ENCODE assay signal across 23 cellular contexts in the genomic region with DNA sequence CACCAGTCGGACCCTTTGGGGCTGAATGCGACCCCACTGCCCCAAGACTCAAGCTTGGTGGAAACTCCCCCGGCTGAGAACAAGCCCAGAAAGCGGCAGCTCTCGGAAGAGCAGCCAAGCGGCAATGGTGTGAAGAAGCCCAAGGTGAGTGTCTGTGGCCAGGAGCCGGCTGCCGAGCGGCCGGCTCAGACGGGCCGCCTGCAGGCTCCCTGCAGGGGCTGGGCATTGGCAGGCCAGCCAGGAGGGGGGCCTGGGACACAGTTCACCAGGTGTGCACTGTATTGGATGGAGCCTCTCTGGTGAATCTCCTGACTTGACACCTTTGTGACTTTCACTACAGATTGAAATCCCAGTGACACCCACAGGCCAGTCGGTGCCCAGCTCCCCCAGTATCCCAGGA. TPM values are rescaled to one million over a fixed set of nuclear protein-coding genes. Genes with fewer than 3 reads are reported as not detected.
A peak's percentile ranks its signal among the peaks of the same experiment; 100 is the strongest.
DNase-seq lines count a peak whose midpoint lies in the region; ATAC-seq, FAIRE-seq and TF ChIP-seq lines count a peak whose summit lies in the region.
"Had no signal": no experiment of that assay in that cellular context is flagged by ENCODE, and none has a peak within 500 bp of the region (broad histone marks: within the 10 kb centered on the region; RNA-seq: fewer than 3 reads in every experiment).

No MANE protein-coding gene starts in this region.

- POLR2A ChIA-PET in IMR-90 (lab: Charles Lee; ENCODE audit: unreplicated experiment) (interaction anchor here (1.0 kb wide), 1 partner anchor 106 kb away, joined by 3 read pairs; no protein-coding TSS in a partner anchor), K562 (lab: Yijun Ruan, JAX) (interaction anchor here (0.8 to 2.6 kb wide), 4 partner anchors 11 to 30 kb away, joined by 3 to 6 read pairs (median 4); no protein-coding TSS in a partner anchor)

- H3K18ac ChIP-seq in IMR-90 (ENCODE audit: low read depth, low read length) = no peak overlapping the region

- DNase-seq in left ventricle myocardium superior = peak; percentile 14
- no peak for DNase-seq in left cardiac atrium
- DNase-seq in IMR-90 = no peak
- DNase-seq in K562 (ENCODE audit: extremely low read depth in 1 of 4, low spot score in 3 of 4) = no peak
- no peak for DNase-seq in HCEC 1CT
- no peak for DNase-seq in activated naive CD4-positive, alpha-beta T cell treated with anti-CD3 and anti-CD28 coated beads for 36 hours
- DNase-seq: ACHN; AML-193; BE2C; CD4-positive, alpha-beta T cell; CD8-positive, alpha-beta memory T cell; DMS53; DMS79 treated with DMSO at 0.1 percent for 48 hours; GF-D8 had no signal

- intact Hi-C loops in left ventricle myocardium superior (cut with micrococcal nuclease) (no loop called here), left cardiac atrium (cut with DNase I) (no loop called here), IMR-90 (cut with micrococcal nuclease) (no loop called here), K562 (cut with micrococcal nuclease) (no loop called here)
- intact Hi-C loops in activated naive CD4-positive, alpha-beta T cell treated with anti-CD3 and anti-CD28 coated beads for 36 hours (cut with micrococcal nuclease) = no loop called here

- peaks cover 61% of the 10 kb centered on the region for H3K36me3 ChIP-seq in IMR-90 (ENCODE audit: control insufficient read depth, insufficient read depth, low read length)
- peaks cover 75% of the 10 kb centered on the region for H3K36me3 ChIP-seq in K562 (ENCODE audit: control insufficient read depth, insufficient read depth, low read length)

- H2AFZ ChIP-seq in IMR-90 (replicated peaks; ENCODE audit: low read length, poor library complexity) (no peak overlapping the region), K562 (ENCODE audit: low read depth, low read length) (no peak overlapping the region)
- H2AFZ ChIP-seq: GM23338 had no signal

- H3K4me2 ChIP-seq in IMR-90 (ENCODE audit: low read depth, low read length) (no peak overlapping the region), K562 (ENCODE audit: insufficient read depth, low read length) (no peak overlapping the region)
- H3K4me2 ChIP-seq: BLaER1 treated with 17β-estradiol and CSF1 and Interleukin-3, amounts not matched to agents 10 nM and 100 nM; GM23338 had no signal

- H3K79me2 ChIP-seq in K562 (ENCODE audit: control insufficient read depth, insufficient read depth, low read length) = peaks cover 15% of the 10 kb centered on the region

- TF ChIP-seq EP300 in K562 (IDR thresholded peaks at IDR 0.05; ENCODE audit: low read length) = no peak

- no peak overlapping the region for H3K14ac ChIP-seq in IMR-90 (replicated peaks; ENCODE audit: low read depth, low read length)

- H3K4ac ChIP-seq in IMR-90 (ENCODE audit: low read depth, low read length) = no peak overlapping the region

- no peak overlapping the region for H2AK5ac ChIP-seq in IMR-90 (ENCODE audit: low read depth, low read length)

- no peak overlapping the region for H3K23ac ChIP-seq in IMR-90 (ENCODE audit: low read depth, low read length)

- in situ Hi-C loops in IMR-90 (cut with MboI; ENCODE audit: low sequenced_read_pairs) = no loop called here
- in situ Hi-C loops in K562 (cut with MboI) = no loop called here

- no peak overlapping the region for H4K5ac ChIP-seq in IMR-90 (ENCODE audit: low read depth, low read length)

- no peak overlapping the region for H4K91ac ChIP-seq in IMR-90 (ENCODE audit: insufficient read depth, low read depth, low read length)

- H3K36me3 Mint-ChIP-seq in activated naive CD4-positive, alpha-beta T cell treated with anti-CD3 and anti-CD28 coated beads for 36 hours (ENCODE audit: low read depth) = peaks cover 31% of the 10 kb centered on the region

- H3K9me3 ChIP-seq in IMR-90 (ENCODE audit: control insufficient read depth, insufficient read depth, low read length) (no peaks in the 10 kb centered on the region), K562 (replicated peaks; ENCODE audit: control insufficient read depth, insufficient read depth, low read depth, low read length) (no peaks in the 10 kb centered on the region)
- H3K9me3 ChIP-seq: BE2C; BLaER1 treated with 17β-estradiol and CSF1 and Interleukin-3, amounts not matched to agents 10 nM and 100 nM; HAP-1 had no signal

- TF ChIP-seq RAD21 in IMR-90 (IDR thresholded peaks at IDR 0.05; ENCODE audit: low read length) (no peak), K562 (CRISPR knock-in tag; conservative IDR thresholded peaks at IDR 0.05 in 1 of 2, IDR thresholded peaks at IDR 0.05 in 1 of 2) (no peak)

- H3K56ac ChIP-seq in IMR-90 (ENCODE audit: extremely low read depth, insufficient read depth, low read length) = no peak overlapping the region

- no peak overlapping the region for H2BK5ac ChIP-seq in IMR-90 (ENCODE audit: low read depth, low read length, poor library complexity, severe bottlenecking)

- no peak overlapping the region for H2BK15ac ChIP-seq in IMR-90 (ENCODE audit: low read depth, low read length)

- CTCF ChIA-PET in IMR-90 (lab: Yijun Ruan, JAX) = no interaction called here
- CTCF ChIA-PET in K562 (lab: Yijun Ruan, JAX; ENCODE audit: low intra/inter-chr PET ratio) = no interaction called here
- CTCF ChIA-PET in activated naive CD4-positive, alpha-beta T cell treated with anti-CD3 and anti-CD28 coated beads for 36 hours (lab: Charles Lee) = no interaction called here

- no peak overlapping the region for H3K4me3 Mint-ChIP-seq in activated naive CD4-positive, alpha-beta T cell treated with anti-CD3 and anti-CD28 coated beads for 36 hours
- H3K4me3 Mint-ChIP-seq: CD14-positive monocyte, GM23338 had no signal

- H4K20me1 ChIP-seq in IMR-90 (ENCODE audit: insufficient read depth, low read length) (peaks cover 3% of the 10 kb centered on the region; the same call in 1 of the 2 replicates), K562 (replicated peaks; ENCODE audit: control insufficient read depth, insufficient read depth, low read length) (peaks cover 36% of the 10 kb centered on the region)

- no peaks in the 10 kb centered on the region for H3K9me3 Mint-ChIP-seq in activated naive CD4-positive, alpha-beta T cell treated with anti-CD3 and anti-CD28 coated beads for 36 hours
- H3K9me3 Mint-ChIP-seq: CD14-positive monocyte; CD4-positive, alpha-beta T cell; CD8-positive, alpha-beta memory T cell; GM23338 had no signal

- no peak overlapping the region for H3K4me3 ChIP-seq in IMR-90 (ENCODE audit: insufficient read depth, low read depth, low read length)
- H3K4me3 ChIP-seq in K562 = no peak overlapping the region
- H3K4me3 ChIP-seq: BLaER1 treated with 17β-estradiol and CSF1 and Interleukin-3, amounts not matched to agents 10 nM and 100 nM; GM23338; HAP-1 had no signal

- ATAC-seq in left ventricle myocardium superior = no peak
- no peak for ATAC-seq in left cardiac atrium
- ATAC-seq in IMR-90 (ENCODE audit: low read depth) = no peak
- ATAC-seq in K562 = no peak
- ATAC-seq in HG03439 (IDR thresholded peaks at IDR 0.05; ENCODE audit: unreplicated experiment) = no peak
- ATAC-seq: GM23338 had no signal

- H3K27ac ChIP-seq in IMR-90 (ENCODE audit: insufficient read depth, low read length) (no peak overlapping the region), K562 (ENCODE audit: extremely low read depth, low read depth, low read length) (no peak overlapping the region)
- H3K27ac ChIP-seq: 22Rv1; BLaER1 treated with 17β-estradiol and CSF1 and Interleukin-3, amounts not matched to agents 10 nM and 100 nM had no signal

- TF ChIP-seq CTCF in IMR-90 (conservative IDR thresholded peaks at IDR 0.05; ENCODE audit: low read depth, low read length) (no peak), K562 (IDR thresholded peaks at IDR 0.05 in 2 of 3, conservative IDR thresholded peaks at IDR 0.05 in 1 of 3; ENCODE audit: insufficient read depth in 2 of 3, low read depth in 1 of 3, low read length in 3 of 3) (no peak)

- H3K27ac Mint-ChIP-seq in activated naive CD4-positive, alpha-beta T cell treated with anti-CD3 and anti-CD28 coated beads for 36 hours = no peak overlapping the region
- H3K27ac Mint-ChIP-seq: CD4-positive, alpha-beta T cell; GM23338 had no signal

- H2BK120ac ChIP-seq in IMR-90 (ENCODE audit: low read depth, low read length) = no peak overlapping the region

- peak overlapping the region; percentile 33 for H2AK9ac ChIP-seq in IMR-90 (replicated peaks; ENCODE audit: low read depth, low read length, poor library complexity)

- no peak overlapping the region for H4K8ac ChIP-seq in IMR-90 (ENCODE audit: low read depth in 2 of 2, low read length in 2 of 2)

- H3K9ac ChIP-seq in IMR-90 (ENCODE audit: low read depth, low read length) = no peak overlapping the region
- H3K9ac ChIP-seq in K562 (ENCODE audit: insufficient read depth in 1 of 2, low read depth in 2 of 2, low read length in 2 of 2) = no peak overlapping the region; a peak in 1 of 4 replicates
- H3K9ac ChIP-seq: BLaER1 treated with 17β-estradiol and CSF1 and Interleukin-3, amounts not matched to agents 10 nM and 100 nM had no signal

- WGBS in IMR-90 (ENCODE audit: extremely low coverage in 2 of 2, insufficient read length in 1 of 2), 2 experiments = 100% methylated on average over 2 of the region's 13 CpGs; no CpG with 5 or more reads in 1 of the 2 experiments
- 95% methylated on average over 12 of the region's 13 CpGs for WGBS in K562 (ENCODE audit: insufficient coverage, low coverage, missing lambda C conversion rate)

- no peaks in the 10 kb centered on the region for H3K27me3 Mint-ChIP-seq in activated naive CD4-positive, alpha-beta T cell treated with anti-CD3 and anti-CD28 coated beads for 36 hours (ENCODE audit: low read depth)
- H3K27me3 Mint-ChIP-seq: CD4-positive, alpha-beta T cell; CD8-positive, alpha-beta memory T cell had no signal

- FAIRE-seq in K562 (lab: Jason Lieb, UNC) = no peak
- FAIRE-seq: A204.1, GM12891, GM18507 had no signal

- TF ChIP-seq POLR2A in IMR-90 (IDR thresholded peaks at IDR 0.05; ENCODE audit: low read depth, low read length) = no peak
- TF ChIP-seq POLR2A in K562 (conservative IDR thresholded peaks at IDR 0.05) = no peak

- peaks cover 31% of the 10 kb centered on the region for H3K4me1 Mint-ChIP-seq in activated naive CD4-positive, alpha-beta T cell treated with anti-CD3 and anti-CD28 coated beads for 36 hours (ENCODE audit: low read depth)

- H3K9me1 ChIP-seq in IMR-90 (ENCODE audit: insufficient read depth, low read length) = 0 out of 2 replicates have a peak, but pooled peaks cover 3% of the 10 kb centered on the region
- peaks cover 4% of the 10 kb centered on the region for H3K9me1 ChIP-seq in K562 (ENCODE audit: control insufficient read depth, insufficient read depth, low read length)

- dilution Hi-C loops in IMR-90 (cut with HindIII; ENCODE audit: low sequenced_read_pairs, unreplicated experiment) = no loop called here

- H3K4me1 ChIP-seq in IMR-90 (ENCODE audit: control insufficient read depth, insufficient read depth, low read length) = peaks cover 3% of the 10 kb centered on the region; the same call in 1 of the 2 replicates
- H3K4me1 ChIP-seq in K562 (replicated peaks in 1 of 2; ENCODE audit: control insufficient read depth in 2 of 2, insufficient read depth in 2 of 2, low read length in 2 of 2) = peaks cover 25 to 29% of the 10 kb centered on the region in 2 experiments
- H3K4me1 ChIP-seq: BE2C had no signal

- peaks cover 19 to 37% of the 10 kb centered on the region in 2 experiments for H3K79me1 ChIP-seq in IMR-90 (ENCODE audit: low read depth in 1 of 2, low read length in 2 of 2)

- BruUV-seq in IMR-90 (replicated peaks; lab: Mats Ljungman, UMichigan) (no TSS peak), K562 (replicated peaks; lab: Mats Ljungman, UMichigan) (no TSS peak)

- no peak overlapping the region for H2BK20ac ChIP-seq in IMR-90 (ENCODE audit: low read depth, low read length)

- H3K27me3 ChIP-seq in IMR-90 (ENCODE audit: control insufficient read depth, insufficient read depth, low read length) (no peaks in the 10 kb centered on the region), K562 (ENCODE audit: control insufficient read depth in 2 of 2, insufficient read depth in 2 of 2, low read length in 2 of 2) (no peaks in the 10 kb centered on the region)
- H3K27me3 ChIP-seq: BE2C; BLaER1 treated with 17β-estradiol and CSF1 and Interleukin-3, amounts not matched to agents 10 nM and 100 nM had no signal

RNA-seq across cellular contexts. Expression of a gene that starts 6.0 kb away (rescaled TPM):
- 26.2 TPM for total RNA-seq in left ventricle myocardium superior
- total RNA-seq in left cardiac atrium = 10 to 100 TPM; 23.1 to 27.6 TPM
- 5.4 and 6.1 TPM in 2 replicates for total RNA-seq in IMR-90 (2012; rRNA removed)
- 17.8 and 18.3 TPM in 2 replicates for polyA plus RNA-seq in IMR-90 (2012; rRNA removed)
- 16.0 and 23.4 TPM in 2 replicates for polyA plus RNA-seq in IMR-90 (2012; cell fraction: cytosol; rRNA removed)
- polyA plus RNA-seq in IMR-90 (2012; cell fraction: nucleus; rRNA removed; ENCODE audit: low replicate concordance) = 23.7 and 43.7 TPM in 2 replicates
- 23.1 and 62.7 TPM in 2 replicates for total RNA-seq in K562 (2011; cell fraction: chromatin; rRNA removed; ENCODE audit: low replicate concordance)
- 46.3 and 47.2 TPM in 2 replicates for total RNA-seq in K562 (2011; cell fraction: nucleolus; rRNA removed)
- 25.7 and 30.1 TPM in 2 replicates for total RNA-seq in K562 (2011; cell fraction: nucleoplasm; rRNA removed)
- 9.8 and 12.3 TPM in 2 replicates for total RNA-seq in K562 (2014; rRNA removed)
- 7.7 and 9.6 TPM in 2 replicates for total RNA-seq in K562 (2014; rRNA removed; fragmentation: Illumina TruSeq; extraction: Trizol)
- total RNA-seq in K562 (2015; rRNA removed; fragmentation: Illumina TruSeq; extraction: Trizol) = 9.7 and 11.3 TPM in 2 replicates
- total RNA-seq in K562 (2021) = 29.4 and 30.0 TPM in 2 replicates
- polyA plus RNA-seq in K562 (2011; rRNA removed) = 11.1 and 15.3 TPM in 2 replicates
- polyA plus RNA-seq in K562 (2011; cell fraction: cytosol; rRNA removed) = 20.6 and 30.6 TPM in 2 replicates
- polyA plus RNA-seq in K562 (2011; cell fraction: nucleus; rRNA removed) = 50.4 and 55.2 TPM in 2 replicates
- polyA plus RNA-seq in K562 (2012) = 25.3 and 34.4 TPM in 2 replicates
- polyA plus RNA-seq in K562 (2014; fragmentation: Illumina TruSeq; extraction: Trizol) = 27.8 and 33.7 TPM in 2 replicates
- polyA plus RNA-seq in K562 (2014; fragmentation: Nextera tagmentation; extraction: Ambion mirVana) = 10 to 100 TPM in 1 of 2 experiments, 1 to 10 TPM in 1; 5.8 to 12.9 TPM
- polyA plus RNA-seq in K562 (2014; rRNA removed) = 18.9 and 20.0 TPM in 2 replicates
- polyA minus RNA-seq in K562 (2011; rRNA and poly(A)+ RNA removed) = 10.7 and 11.1 TPM in 2 replicates
- polyA minus RNA-seq in K562 (2011; cell fraction: cytosol; rRNA and poly(A)+ RNA removed) = 15.3 and 20.8 TPM in 2 replicates
- 29.6 and 39.9 TPM in 2 replicates for polyA minus RNA-seq in K562 (2011; cell fraction: nucleus; rRNA and poly(A)+ RNA removed)
- total RNA-seq in activated naive CD4-positive, alpha-beta T cell treated with anti-CD3 and anti-CD28 coated beads for 36 hours = 10 to 100 TPM; 39.2 to 39.5 TPM

RNA-seq across cellular contexts. Expression of a gene that starts 28.5 kb away (rescaled TPM):
- total RNA-seq in left ventricle myocardium superior (97.7 TPM), left cardiac atrium (100 to 1,000 TPM in 1 of 2 donors, 10 to 100 TPM in 1; 86.4 to 397 TPM), IMR-90 (2012; rRNA removed) (5.0 and 5.4 TPM in 2 replicates), K562 (2014; rRNA removed) (18.6 and 28.2 TPM in 2 replicates), K562 (2014; rRNA removed; fragmentation: Illumina TruSeq; extraction: Trizol) (5.5 and 9.1 TPM in 2 replicates), K562 (2015; rRNA removed; fragmentation: Illumina TruSeq; extraction: Trizol) (16.8 and 17.6 TPM in 2 replicates), K562 (2021) (28.7 and 29.3 TPM in 2 replicates)
- polyA plus RNA-seq in IMR-90 (2012; rRNA removed) (53.5 and 55.8 TPM in 2 replicates), K562 (2011; rRNA removed) (12.2 and 24.1 TPM in 2 replicates), K562 (2014; fragmentation: Illumina TruSeq; extraction: Trizol) (25.8 and 26.5 TPM in 2 replicates), K562 (2014; fragmentation: Nextera tagmentation; extraction: Ambion mirVana) (1 to 10 TPM; 2.8 to 6.6 TPM), K562 (2014; rRNA removed) (24.5 and 25.6 TPM in 2 replicates)
- 68.7 and 135 TPM in 2 replicates for polyA plus RNA-seq in IMR-90 (2012; cell fraction: cytosol; rRNA removed)
- 46.1 and 62.0 TPM in 2 replicates for polyA plus RNA-seq in IMR-90 (2012; cell fraction: nucleus; rRNA removed; ENCODE audit: low replicate concordance)
- 8.2 and 29.4 TPM in 2 replicates for total RNA-seq in K562 (2011; cell fraction: chromatin; rRNA removed; ENCODE audit: low replicate concordance)
- total RNA-seq in K562 (2011; cell fraction: nucleolus; rRNA removed) = 32.4 and 37.9 TPM in 2 replicates
- 20.8 and 24.0 TPM in 2 replicates for total RNA-seq in K562 (2011; cell fraction: nucleoplasm; rRNA removed)
- polyA plus RNA-seq in K562 (2011; cell fraction: cytosol; rRNA removed) = 41.5 and 45.1 TPM in 2 replicates
- polyA plus RNA-seq in K562 (2011; cell fraction: nucleus; rRNA removed) = 26.5 and 28.2 TPM in 2 replicates
- polyA plus RNA-seq in K562 (2012) = 30.0 and 78.8 TPM in 2 replicates
- polyA minus RNA-seq in K562 (2011; rRNA and poly(A)+ RNA removed) = 8.0 and 8.4 TPM in 2 replicates
- polyA minus RNA-seq in K562 (2011; cell fraction: cytosol; rRNA and poly(A)+ RNA removed) = 11.8 and 17.6 TPM in 2 replicates
- 8.2 and 11.1 TPM in 2 replicates for polyA minus RNA-seq in K562 (2011; cell fraction: nucleus; rRNA and poly(A)+ RNA removed)
- total RNA-seq in activated naive CD4-positive, alpha-beta T cell treated with anti-CD3 and anti-CD28 coated beads for 36 hours = 1 to 10 TPM; 4.3 to 4.8 TPM
- total RNA-seq: CD4-positive, alpha-beta T cell had no signal

RNA-seq across cellular contexts. Expression of a gene that starts 31.5 kb away (rescaled TPM):
- total RNA-seq in left ventricle myocardium superior (10.0 TPM), left cardiac atrium (1 to 10 TPM; 9.1 to 9.8 TPM), IMR-90 (2012; rRNA removed) (11.8 and 12.5 TPM in 2 replicates), K562 (2014; rRNA removed) (11.6 and 14.0 TPM in 2 replicates), K562 (2014; rRNA removed; fragmentation: Illumina TruSeq; extraction: Trizol) (3.3 and 4.3 TPM in 2 replicates), K562 (2015; rRNA removed; fragmentation: Illumina TruSeq; extraction: Trizol) (7.6 and 7.7 TPM in 2 replicates), K562 (2021) (13.8 and 16.0 TPM in 2 replicates)
- polyA plus RNA-seq in IMR-90 (2012; rRNA removed) (17.8 and 20.2 TPM in 2 replicates), K562 (2011; rRNA removed) (4.8 and 9.5 TPM in 2 replicates), K562 (2014; fragmentation: Illumina TruSeq; extraction: Trizol) (9.0 and 12.6 TPM in 2 replicates), K562 (2014; fragmentation: Nextera tagmentation; extraction: Ambion mirVana) (under 1 TPM; 0.39 to 0.50 TPM), K562 (2014; rRNA removed) (10.4 and 13.2 TPM in 2 replicates)
- polyA plus RNA-seq in IMR-90 (2012; cell fraction: cytosol; rRNA removed) = 6.2 and 10.9 TPM in 2 replicates
- polyA plus RNA-seq in IMR-90 (2012; cell fraction: nucleus; rRNA removed; ENCODE audit: low replicate concordance) = 89.9 and 166 TPM in 2 replicates
- 44.9 and 117 TPM in 2 replicates for total RNA-seq in K562 (2011; cell fraction: chromatin; rRNA removed; ENCODE audit: low replicate concordance)
- 57.4 and 66.4 TPM in 2 replicates for total RNA-seq in K562 (2011; cell fraction: nucleolus; rRNA removed)
- total RNA-seq in K562 (2011; cell fraction: nucleoplasm; rRNA removed) = 50.4 and 55.9 TPM in 2 replicates
- 5.6 and 9.3 TPM in 2 replicates for polyA plus RNA-seq in K562 (2011; cell fraction: cytosol; rRNA removed)
- polyA plus RNA-seq in K562 (2011; cell fraction: nucleus; rRNA removed) = 35.4 and 61.3 TPM in 2 replicates
- 8.2 and 13.0 TPM in 2 replicates for polyA plus RNA-seq in K562 (2012)
- 8.5 and 9.4 TPM in 2 replicates for polyA minus RNA-seq in K562 (2011; rRNA and poly(A)+ RNA removed)
- 6.1 and 7.8 TPM in 2 replicates for polyA minus RNA-seq in K562 (2011; cell fraction: cytosol; rRNA and poly(A)+ RNA removed)
- 23.6 and 24.7 TPM in 2 replicates for polyA minus RNA-seq in K562 (2011; cell fraction: nucleus; rRNA and poly(A)+ RNA removed)
- 10 to 100 TPM; 26.8 to 28.0 TPM for total RNA-seq in activated naive CD4-positive, alpha-beta T cell treated with anti-CD3 and anti-CD28 coated beads for 36 hours

RNA-seq across cellular contexts. Expression of a gene that starts 49.3 kb away (rescaled TPM):
- 123 TPM for total RNA-seq in left ventricle myocardium superior
- 100 to 1,000 TPM; 107 to 108 TPM for total RNA-seq in left cardiac atrium
- total RNA-seq in IMR-90 (2012; rRNA removed) = 19.0 and 30.3 TPM in 2 replicates
- polyA plus RNA-seq in IMR-90 (2012; rRNA removed) = 290 and 312 TPM in 2 replicates
- polyA plus RNA-seq in IMR-90 (2012; cell fraction: cytosol; rRNA removed) = 132 and 313 TPM in 2 replicates
- 979 and 1,055 TPM in 2 replicates for polyA plus RNA-seq in IMR-90 (2012; cell fraction: nucleus; rRNA removed; ENCODE audit: low replicate concordance)
- 129 and 346 TPM in 2 replicates for total RNA-seq in K562 (2011; cell fraction: chromatin; rRNA removed; ENCODE audit: low replicate concordance)
- 275 and 312 TPM in 2 replicates for total RNA-seq in K562 (2011; cell fraction: nucleolus; rRNA removed)
- total RNA-seq in K562 (2011; cell fraction: nucleoplasm; rRNA removed) = 187 and 194 TPM in 2 replicates
- 26.0 and 30.5 TPM in 2 replicates for total RNA-seq in K562 (2014; rRNA removed)
- 16.1 and 21.2 TPM in 2 replicates for total RNA-seq in K562 (2014; rRNA removed; fragmentation: Illumina TruSeq; extraction: Trizol)
- total RNA-seq in K562 (2015; rRNA removed; fragmentation: Illumina TruSeq; extraction: Trizol) = 40.5 and 42.9 TPM in 2 replicates
- 51.9 and 53.0 TPM in 2 replicates for total RNA-seq in K562 (2021)
- 28.3 and 44.7 TPM in 2 replicates for polyA plus RNA-seq in K562 (2011; rRNA removed)
- polyA plus RNA-seq in K562 (2011; cell fraction: cytosol; rRNA removed) = 54.6 and 66.3 TPM in 2 replicates
- 192 and 235 TPM in 2 replicates for polyA plus RNA-seq in K562 (2011; cell fraction: nucleus; rRNA removed)
- 60.5 and 80.5 TPM in 2 replicates for polyA plus RNA-seq in K562 (2012)
- polyA plus RNA-seq in K562 (2014; fragmentation: Illumina TruSeq; extraction: Trizol) = 60.3 and 61.7 TPM in 2 replicates
- 10 to 100 TPM in 1 of 2 experiments, 1 to 10 TPM in 1; 8.8 to 12.4 TPM for polyA plus RNA-seq in K562 (2014; fragmentation: Nextera tagmentation; extraction: Ambion mirVana)
- polyA plus RNA-seq in K562 (2014; rRNA removed) = 47.8 and 51.2 TPM in 2 replicates
- polyA minus RNA-seq in K562 (2011; rRNA and poly(A)+ RNA removed) = 32.6 and 38.8 TPM in 2 replicates
- 32.9 and 38.3 TPM in 2 replicates for polyA minus RNA-seq in K562 (2011; cell fraction: cytosol; rRNA and poly(A)+ RNA removed)
- polyA minus RNA-seq in K562 (2011; cell fraction: nucleus; rRNA and poly(A)+ RNA removed) = 74.4 and 74.6 TPM in 2 replicates
- 10 to 100 TPM; 28.7 to 31.5 TPM for total RNA-seq in activated naive CD4-positive, alpha-beta T cell treated with anti-CD3 and anti-CD28 coated beads for 36 hours

RNA-seq across cellular contexts. Expression of a gene that starts 49.5 kb away (rescaled TPM):
- total RNA-seq in left ventricle myocardium superior (5.8 TPM), left cardiac atrium (10 to 100 TPM in 1 of 2 donors, 1 to 10 TPM in 1; 6.0 to 11.1 TPM), IMR-90 (2012; rRNA removed) (0.56 and 1.1 TPM in 2 replicates), K562 (2014; rRNA removed) (1.5 and 1.7 TPM in 2 replicates), K562 (2014; rRNA removed; fragmentation: Illumina TruSeq; extraction: Trizol) (not detected in 2 replicates), K562 (2015; rRNA removed; fragmentation: Illumina TruSeq; extraction: Trizol) (0.54 and 0.72 TPM in 2 replicates), K562 (2021) (1.2 and 1.9 TPM in 2 replicates)
- polyA plus RNA-seq in IMR-90 (2012; rRNA removed) (2.0 and 2.5 TPM in 2 replicates), K562 (2011; rRNA removed) (0.22 and 0.83 TPM in 2 replicates), K562 (2014; fragmentation: Illumina TruSeq; extraction: Trizol) (0.46 and 0.61 TPM in 2 replicates), K562 (2014; fragmentation: Nextera tagmentation; extraction: Ambion mirVana) (under 1 TPM; 0.30 to 0.32 TPM), K562 (2014; rRNA removed) (1.0 and 1.1 TPM in 2 replicates)
- 1.2 and 3.0 TPM in 2 replicates for polyA plus RNA-seq in IMR-90 (2012; cell fraction: cytosol; rRNA removed)
- 9.3 and 17.2 TPM in 2 replicates for polyA plus RNA-seq in IMR-90 (2012; cell fraction: nucleus; rRNA removed; ENCODE audit: low replicate concordance)
- 0.69 and 3.4 TPM in 2 replicates for total RNA-seq in K562 (2011; cell fraction: chromatin; rRNA removed; ENCODE audit: low replicate concordance)
- total RNA-seq in K562 (2011; cell fraction: nucleolus; rRNA removed) = 3.7 and 4.2 TPM in 2 replicates
- total RNA-seq in K562 (2011; cell fraction: nucleoplasm; rRNA removed) = 1.5 and 1.8 TPM in 2 replicates
- 0.59 and 1.2 TPM in 2 replicates for polyA plus RNA-seq in K562 (2011; cell fraction: cytosol; rRNA removed)
- polyA plus RNA-seq in K562 (2011; cell fraction: nucleus; rRNA removed) = 1.7 and 2.3 TPM in 2 replicates
- polyA plus RNA-seq in K562 (2012) = 0.81 and 2.2 TPM in 2 replicates
- 0.72 TPM in 1 of 2 replicates, not detected in the other for polyA minus RNA-seq in K562 (2011; rRNA and poly(A)+ RNA removed)
- not detected in 2 replicates for polyA minus RNA-seq in K562 (2011; cell fraction: cytosol; rRNA and poly(A)+ RNA removed)
- 2.3 and 3.1 TPM in 2 replicates for polyA minus RNA-seq in K562 (2011; cell fraction: nucleus; rRNA and poly(A)+ RNA removed)
- total RNA-seq in activated naive CD4-positive, alpha-beta T cell treated with anti-CD3 and anti-CD28 coated beads for 36 hours = 1 to 10 TPM in 1 of 2 experiments, under 1 TPM in 1; 0.99 to 1.4 TPM
